Comparison of ENCODE assay signal across 8 cellular contexts in the genomic region with DNA sequence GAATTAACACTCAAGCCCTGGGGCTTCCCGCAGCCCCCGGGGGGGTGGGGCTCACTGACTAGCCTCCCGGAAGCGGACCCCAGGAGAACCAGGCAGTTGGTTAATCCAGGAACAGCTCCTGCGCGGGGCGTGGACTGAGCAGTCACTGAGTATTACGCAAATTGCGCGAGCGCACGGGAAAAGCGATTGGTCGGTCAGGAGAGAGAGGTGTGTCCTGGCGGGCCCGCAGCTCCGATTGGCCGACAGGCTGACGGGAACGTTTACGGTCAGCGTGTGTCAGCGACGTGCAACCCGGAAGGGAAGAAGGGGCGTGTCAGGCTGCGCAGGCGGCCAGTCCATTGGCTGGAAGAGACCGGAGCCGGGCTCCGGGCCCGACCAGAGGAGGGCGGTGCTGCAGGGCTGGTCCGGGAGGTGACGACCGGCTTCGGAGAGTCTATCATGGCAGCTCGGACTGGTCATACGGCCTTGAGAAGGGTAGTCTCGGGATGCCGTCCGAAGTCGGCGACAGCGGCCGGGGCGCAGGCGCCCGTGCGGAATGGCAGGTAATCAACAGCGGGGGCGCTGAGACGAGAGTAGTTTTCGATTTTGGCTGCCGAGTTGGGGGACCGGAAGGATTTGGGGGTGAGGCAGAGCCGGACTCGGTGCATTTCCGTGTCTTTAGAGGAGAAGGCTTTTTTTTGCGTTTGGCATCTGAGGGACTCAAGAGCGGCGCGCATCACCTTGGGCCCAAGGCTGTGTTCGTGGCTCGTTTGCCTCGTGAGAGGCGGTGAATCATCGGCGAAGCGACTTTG. TPM values are rescaled to one million over a fixed set of nuclear protein-coding genes. Genes with fewer than 3 reads are reported as not detected.
DNase-seq lines count a peak whose midpoint lies in the region; ATAC-seq and TF ChIP-seq lines count a peak whose summit lies in the region.

TSS of gene COQ10B (plus strand) at position 430 of the 791 bp plus-strand sequence. CDS start at position 439, 9 bp downstream.

- peak; percentile 99 for DNase-seq in DMS53 treated with DMSO at 0.1 percent for 48 hours (lab: John Stamatoyannopoulos, UW; ENCODE audit: unreplicated experiment)
- peak; percentile 99 for DNase-seq in KBM-7
- DNase-seq in activated T-cell treated with anti-CD3 and anti-CD28 coated beads, Interleukin-2, amount 50 U/mL, for 24 hours = peak; percentile 96
- DNase-seq in erythroblast (lab: John Stamatoyannopoulos, UW) = peak; percentile 100
- peak; percentile 98 for DNase-seq in stimulated activated CD8-positive, alpha-beta memory T cell treated with anti-CD3 and anti-CD28 coated beads, Interleukin-4, amount 100 ng/mL, for 48 hours

- peak; percentile 98 for TF ChIP-seq POLR2A in erythroblast (IDR thresholded peaks at IDR 0.05; ENCODE audit: low read length)

- H3K36me3 Mint-ChIP-seq in activated T-cell treated with anti-CD3 and anti-CD28 coated beads, Interleukin-2, amount 50 U/mL, for 24 hours (ENCODE audit: low read depth) = peaks cover 36% of the 10 kb centered on the region

- H3K4me3 ChIP-seq in mucosa of rectum (ENCODE audit: low read length in 2 of 2) = peak within 1 kb of the TSS; percentile 94 to 98

- no peaks in the 10 kb centered on the region for H3K9me3 ChIP-seq in mucosa of rectum (ENCODE audit: control insufficient read depth in 2 of 2, low read length in 2 of 2)

- H3K27me3 ChIP-seq in mucosa of rectum (ENCODE audit: control insufficient read depth in 2 of 2, insufficient read depth in 2 of 2, low read length in 2 of 2) = no peaks in the 10 kb centered on the region

- H3K27me3 Mint-ChIP-seq in activated T-cell treated with anti-CD3 and anti-CD28 coated beads, Interleukin-2, amount 50 U/mL, for 24 hours = no peaks in the 10 kb centered on the region

- peak within 1 kb of the TSS; percentile 100 for H3K27ac ChIP-seq in mucosa of rectum (ENCODE audit: low read depth in 2 of 2, low read length in 2 of 2)

- H3K9ac ChIP-seq in mucosa of rectum (ENCODE audit: low read depth in 1 of 2, low read length in 2 of 2) = peak within 1 kb of the TSS; percentile 100

- H3K36me3 ChIP-seq in mucosa of rectum (ENCODE audit: control insufficient read depth in 2 of 2, insufficient read depth in 2 of 2, low read length in 2 of 2) = no peaks in the 10 kb centered on the region

- in situ Hi-C loops in KBM-7 (cut with MboI; ENCODE audit: low pct_unique_long_range_greater_than_20kb, low sequenced_read_pairs) = no loop called here

- no peaks in the 10 kb centered on the region for H3K9me3 Mint-ChIP-seq in activated T-cell treated with anti-CD3 and anti-CD28 coated beads, Interleukin-2, amount 50 U/mL, for 24 hours

- peak within 1 kb of the TSS; percentile 100 for H3K4me3 Mint-ChIP-seq in activated T-cell treated with anti-CD3 and anti-CD28 coated beads, Interleukin-2, amount 50 U/mL, for 24 hours

- H3K4me1 ChIP-seq in mucosa of rectum (ENCODE audit: control insufficient read depth in 2 of 2, insufficient read depth in 2 of 2, low read length in 2 of 2) = peaks cover 11 to 13% of the 10 kb centered on the region in 2 donors

- H3K4me1 Mint-ChIP-seq in activated T-cell treated with anti-CD3 and anti-CD28 coated beads, Interleukin-2, amount 50 U/mL, for 24 hours (ENCODE audit: low read depth) = peaks cover 50% of the 10 kb centered on the region

- peak within 1 kb of the TSS; percentile 100 for H3K27ac Mint-ChIP-seq in activated T-cell treated with anti-CD3 and anti-CD28 coated beads, Interleukin-2, amount 50 U/mL, for 24 hours

- ATAC-seq in GM21717 (IDR thresholded peaks at IDR 0.05; ENCODE audit: unreplicated experiment) = peak; percentile 95

TF ChIP-seq in PFSK-1, 5 proteins besides CTCF, POLR2A, EP300 and RAD21:
- peak; percentile 27; the same call in 1 of the 2 replicates for TF ChIP-seq SIN3A (IDR thresholded peaks at IDR 0.05; ENCODE audit: borderline replicate concordance, insufficient read depth, low read length)
- TF ChIP-seq TAF1 (IDR thresholded peaks at IDR 0.05; ENCODE audit: borderline replicate concordance, insufficient read depth, low read length) = no peak
- TF ChIP-seq POLR2AphosphoS5 (IDR thresholded peaks at IDR 0.05; ENCODE audit: low read depth, low read length) = peak; percentile 80
- peak; percentile 79 for TF ChIP-seq FOXP2 (optimal IDR thresholded peaks at IDR 0.05; ENCODE audit: borderline replicate concordance, extremely low read depth, extremely low read length, insufficient read depth)
- TF ChIP-seq, protein P1, sequence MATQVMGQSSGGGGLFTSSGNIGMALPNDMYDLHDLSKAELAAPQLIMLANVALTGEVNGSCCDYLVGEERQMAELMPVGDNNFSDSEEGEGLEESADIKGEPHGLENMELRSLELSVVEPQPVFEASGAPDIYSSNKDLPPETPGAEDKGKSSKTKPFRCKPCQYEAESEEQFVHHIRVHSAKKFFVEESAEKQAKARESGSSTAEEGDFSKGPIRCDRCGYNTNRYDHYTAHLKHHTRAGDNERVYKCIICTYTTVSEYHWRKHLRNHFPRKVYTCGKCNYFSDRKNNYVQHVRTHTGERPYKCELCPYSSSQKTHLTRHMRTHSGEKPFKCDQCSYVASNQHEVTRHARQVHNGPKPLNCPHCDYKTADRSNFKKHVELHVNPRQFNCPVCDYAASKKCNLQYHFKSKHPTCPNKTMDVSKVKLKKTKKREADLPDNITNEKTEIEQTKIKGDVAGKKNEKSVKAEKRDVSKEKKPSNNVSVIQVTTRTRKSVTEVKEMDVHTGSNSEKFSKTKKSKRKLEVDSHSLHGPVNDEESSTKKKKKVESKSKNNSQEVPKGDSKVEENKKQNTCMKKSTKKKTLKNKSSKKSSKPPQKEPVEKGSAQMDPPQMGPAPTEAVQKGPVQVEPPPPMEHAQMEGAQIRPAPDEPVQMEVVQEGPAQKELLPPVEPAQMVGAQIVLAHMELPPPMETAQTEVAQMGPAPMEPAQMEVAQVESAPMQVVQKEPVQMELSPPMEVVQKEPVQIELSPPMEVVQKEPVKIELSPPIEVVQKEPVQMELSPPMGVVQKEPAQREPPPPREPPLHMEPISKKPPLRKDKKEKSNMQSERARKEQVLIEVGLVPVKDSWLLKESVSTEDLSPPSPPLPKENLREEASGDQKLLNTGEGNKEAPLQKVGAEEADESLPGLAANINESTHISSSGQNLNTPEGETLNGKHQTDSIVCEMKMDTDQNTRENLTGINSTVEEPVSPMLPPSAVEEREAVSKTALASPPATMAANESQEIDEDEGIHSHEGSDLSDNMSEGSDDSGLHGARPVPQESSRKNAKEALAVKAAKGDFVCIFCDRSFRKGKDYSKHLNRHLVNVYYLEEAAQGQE (IDR thresholded peaks at IDR 0.05; ENCODE audit: insufficient read depth in 1 of 2, low read depth in 2 of 2, low read length in 2 of 2) = no peak
TF ChIP-seq in PFSK-1: peak in this region for 3.

RNA-seq across cellular contexts. Expression of gene COQ10B, which starts in this region (rescaled TPM):
- polyA plus RNA-seq in PFSK-1 (2012; ENCODE audit: insufficient read length, low read depth) = 14.2 TPM

Comparison
In these comparisons a context has a peak if more than half of its experiments do, and no peak if none do; other contexts are left out.
1. Peak in every context shown above with its lines: DNase-seq, ATAC-seq, H3K4me3 ChIP-seq and H3K27ac ChIP-seq.